In genomic region chr6:144583614-144583954, GRCh38 we compare ENCODE assay signal across 1 cellular context.
TF ChIP-seq lines count a peak whose summit lies in the region.

No MANE protein-coding gene starts in this region.

TF ChIP-seq in SK-N-SH, 30 proteins besides CTCF, POLR2A, EP300 and RAD21 (continued from another document):
- TF ChIP-seq REST (IDR thresholded peaks at IDR 0.05; ENCODE audit: low read depth, low read length) (no peak), FOSL2 (IDR thresholded peaks at IDR 0.05; ENCODE audit: borderline replicate concordance, low read depth) (no peak), GABPA (IDR thresholded peaks at IDR 0.05; ENCODE audit: low read depth) (no peak)
